16 cellular contexts compared by ENCODE assay signal in genomic region chr5:115939059-115939458, GRCh38.
"Had no signal": no experiment of that assay in that cellular context is flagged by ENCODE, and none has a peak within 500 bp of the region (broad histone marks: within the 10 kb centered on the region; RNA-seq: fewer than 3 reads in every experiment).

No MANE protein-coding gene starts in this region.

- H3K36me3 ChIP-seq: tibial artery, vagina had no signal

- H3K9me3 Mint-ChIP-seq: dendritic cell treated with granulocyte-macrophage colony-stimulating factor and Interleukin-4, amounts not matched to agents 40 ng/mL and 50 ng/mL, for 4 days; stimulated activated effector memory CD8-positive, alpha-beta T cell treated with anti-CD3 and anti-CD28 coated beads, Interleukin-12 subunit alpha, Interleukin-12 subunit beta, amount 100 ng/mL, for 72 hours had no signal

- H3K4me1 ChIP-seq: tibial artery, vagina had no signal

- H3K36me3 Mint-ChIP-seq: activated naive CD8-positive, alpha-beta T cell; memory B cell; stimulated activated effector memory CD8-positive, alpha-beta T cell treated with anti-CD3 and anti-CD28 coated beads, Interleukin-12 subunit alpha, Interleukin-12 subunit beta, amount 100 ng/mL, for 72 hours had no signal

- H3K27me3 Mint-ChIP-seq: progenitor cell of endocrine pancreas had no signal

- H3K4me3 Mint-ChIP-seq: activated naive CD8-positive, alpha-beta T cell; dendritic cell treated with granulocyte-macrophage colony-stimulating factor and Interleukin-4, amounts not matched to agents 40 ng/mL and 50 ng/mL, for 4 days; memory B cell; stimulated activated effector memory CD8-positive, alpha-beta T cell treated with anti-CD3 and anti-CD28 coated beads, Interleukin-12 subunit alpha, Interleukin-12 subunit beta, amount 100 ng/mL, for 72 hours had no signal

- H3K4me1 Mint-ChIP-seq: memory B cell; stimulated activated effector memory CD8-positive, alpha-beta T cell treated with anti-CD3 and anti-CD28 coated beads, Interleukin-12 subunit alpha, Interleukin-12 subunit beta, amount 100 ng/mL, for 72 hours had no signal

- H3K27me3 ChIP-seq: tibial artery, vagina had no signal

- H3K9me3 ChIP-seq: tibial artery, vagina had no signal

- ATAC-seq: left lobe of liver; right cardiac atrium; stimulated activated effector memory CD8-positive, alpha-beta T cell treated with anti-CD3 and anti-CD28 coated beads, Interleukin-12 subunit alpha, Interleukin-12 subunit beta, amount 100 ng/mL, for 72 hours had no signal

- H3K27ac Mint-ChIP-seq: activated naive CD8-positive, alpha-beta T cell; dendritic cell treated with granulocyte-macrophage colony-stimulating factor and Interleukin-4, amounts not matched to agents 40 ng/mL and 50 ng/mL, for 4 days; memory B cell; progenitor cell of endocrine pancreas; stimulated activated effector memory CD8-positive, alpha-beta T cell treated with anti-CD3 and anti-CD28 coated beads, Interleukin-12 subunit alpha, Interleukin-12 subunit beta, amount 100 ng/mL, for 72 hours had no signal

- DNase-seq: activated CD4-positive, alpha-beta T cell treated with anti-CD3 and anti-CD28 coated beads, Interleukin-2, amount 50 U/mL, for 4 hours; activated CD4-positive, CD25-positive, alpha-beta regulatory T cell treated with anti-CD3 and anti-CD28 coated beads, Interleukin-2, amount 50 U/mL, for 72 hours; activated effector memory CD4-positive, alpha-beta T cell treated with Interleukin-2 at 50 U/mL for 16 hours; activated T-cell treated with anti-CD3 and anti-CD28 coated beads, Interleukin-2, amount 50 U/mL, for 1 hour; cerebellar nuclear complex; erythroblast; right cardiac atrium; small intestine; tibial artery had no signal

- H3K27ac ChIP-seq: tibial artery, vagina had no signal

- H3K4me3 ChIP-seq: tibial artery, vagina had no signal
